ENCODE assay signal across 9 cellular contexts in the genomic region with DNA sequence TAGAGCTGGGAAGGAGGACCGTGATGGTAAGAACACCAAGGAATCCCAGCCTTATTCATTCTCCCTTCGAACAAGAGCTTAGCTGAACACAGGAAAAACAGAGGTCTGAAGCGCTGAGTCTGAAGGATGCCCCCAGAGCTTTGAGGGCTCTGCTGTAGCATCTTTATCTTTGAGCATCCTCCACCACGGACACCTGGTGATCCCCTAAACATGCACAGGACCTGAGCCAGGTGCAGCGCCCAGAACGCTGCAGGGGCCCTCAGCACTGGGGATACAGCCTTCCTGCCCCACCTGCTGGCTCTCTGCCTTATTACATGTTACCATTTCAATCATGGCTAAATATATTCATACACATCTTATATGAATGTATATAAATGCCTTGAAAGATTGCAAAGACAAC. TPM values are rescaled to one million over a fixed set of nuclear protein-coding genes. Genes with fewer than 3 reads are reported as not detected.
DNase-seq lines count a peak whose midpoint lies in the region; ATAC-seq and TF ChIP-seq lines count a peak whose summit lies in the region.
"Had no signal": no experiment of that assay in that cellular context is flagged by ENCODE, and none has a peak within 500 bp of the region (broad histone marks: within the 10 kb centered on the region; RNA-seq: fewer than 3 reads in every experiment).

No MANE protein-coding gene starts in this region.

- H3K4me1 ChIP-seq in gastroesophageal sphincter: peaks cover 0 to 15% (median 5%) of the 10 kb centered on the region in 3 donors

- peak; percentile 86 for ATAC-seq in stimulated activated naive CD8-positive, alpha-beta T cell treated with anti-CD3 and anti-CD28 coated beads, Interleukin-15, Interleukin-2, amounts not matched to agents 100 U/mL and 50 U/mL, for 24 hours
- ATAC-seq in HG02623 (IDR thresholded peaks at IDR 0.05; ENCODE audit: unreplicated experiment): no peak
- no peak for ATAC-seq in gastroesophageal sphincter

- DNase-seq in DMS153 treated with DMSO at 0.1 percent for 48 hours (lab: John Stamatoyannopoulos, UW; ENCODE audit: unreplicated experiment): peak; percentile 66
- DNase-seq in HL-60 (ENCODE audit: low read depth in 1 of 2, low spot score in 1 of 2): peak in 1 of 2 experiments; percentile 40
- peak; percentile 65 for DNase-seq in RKO (ENCODE audit: low spot score)
- DNase-seq in activated gamma-delta T cell treated with anti-CD3 and anti-CD28 coated beads, Interleukin-2, amount 50 U/mL, for 16 hours (ENCODE audit: low read depth): peak; percentile 41
- DNase-seq in iPS-NIHi11 (ENCODE audit: low spot score): peak; percentile 57
- peak; percentile 69 for DNase-seq in stimulated activated naive CD8-positive, alpha-beta T cell treated with anti-CD3 and anti-CD28 coated beads, Interleukin-15, Interleukin-2, amounts not matched to agents 100 U/mL and 50 U/mL, for 24 hours

- no peak for TF ChIP-seq POLR2A in gastroesophageal sphincter (IDR thresholded peaks at IDR 0.05)

- H3K27me3 ChIP-seq in HL-60 (ENCODE audit: insufficient read depth, poor library complexity, severe bottlenecking): no peaks in the 10 kb centered on the region
- peaks cover 4% of the 10 kb centered on the region for H3K27me3 ChIP-seq in gastroesophageal sphincter

- 37% methylated on average over 4 to 5 of the region's 6 CpGs for WGBS in gastroesophageal sphincter (ENCODE audit: low coverage in 1 of 2), 2 donors

- H3K27ac ChIP-seq in HL-60 (replicated peaks) (no peak overlapping the region), gastroesophageal sphincter (no peak overlapping the region)

- no peaks in the 10 kb centered on the region for H3K36me3 ChIP-seq in gastroesophageal sphincter

- no peaks in the 10 kb centered on the region for H3K9me3 ChIP-seq in gastroesophageal sphincter

- TF ChIP-seq CTCF in HL-60 (IDR thresholded peaks at IDR 0.05; ENCODE audit: insufficient read depth, low read length) (peak; percentile 30), gastroesophageal sphincter (IDR thresholded peaks at IDR 0.05) (peak in 2 of 4 experiments; percentile 32 to 34)

- no peak for TF ChIP-seq EP300 in gastroesophageal sphincter (IDR thresholded peaks at IDR 0.05)

- H3K4me3 ChIP-seq in HL-60 (replicated peaks; ENCODE audit: insufficient read depth, low read length): no peak overlapping the region
- H3K4me3 ChIP-seq in gastroesophageal sphincter: no peak overlapping the region

RNA-seq across cellular contexts. Expression of a gene that starts 7.7 kb away (rescaled TPM):
- total RNA-seq in gastroesophageal sphincter: 10 to 100 TPM; 18.4 to 37.2 (median 24.0) TPM

RNA-seq across cellular contexts. Expression of a gene that starts 10.2 kb away (rescaled TPM):
- 1 to 10 TPM in 2 of 4 donors, under 1 TPM in 2; 0.13 to 3.0 (median 1.2) TPM for total RNA-seq in gastroesophageal sphincter
- total RNA-seq: HT1080 had no signal

RNA-seq across cellular contexts. Expression of a gene that starts 17.4 kb away (rescaled TPM):
- 10 to 100 TPM; 65.1 to 93.6 (median 73.4) TPM for total RNA-seq in gastroesophageal sphincter

RNA-seq across cellular contexts. Expression of a gene that starts 29.5 kb away (rescaled TPM):
- total RNA-seq in gastroesophageal sphincter: not detected
- total RNA-seq: HT1080 had no signal

RNA-seq across cellular contexts. Expression of a gene that starts 32.9 kb away (rescaled TPM):
- total RNA-seq in gastroesophageal sphincter: 1 to 10 TPM in 2 of 4 donors, under 1 TPM in 1, not detected in 1; 0.50 to 5.0 (median 1.9) TPM
